Comparison of ENCODE assay signal across 10 cellular contexts in genomic region chr18:54607213-54607934, GRCh38. TPM values are rescaled to one million over a fixed set of nuclear protein-coding genes. Genes with fewer than 3 reads are reported as not detected.
DNase-seq lines count a peak whose midpoint lies in the region; ATAC-seq and TF ChIP-seq lines count a peak whose summit lies in the region.
"Had no signal": no experiment of that assay in that cellular context is flagged by ENCODE, and none has a peak within 500 bp of the region (broad histone marks: within the 10 kb centered on the region; RNA-seq: fewer than 3 reads in every experiment).

No MANE protein-coding gene starts in this region.

- WGBS in IMR-90 (ENCODE audit: extremely low coverage in 2 of 2, insufficient read length in 1 of 2), 2 experiments: 60% methylated on average over 1 of the region's 10 CpGs; no CpG with 5 or more reads in 1 of the 2 experiments

- BruUV-seq in A673 (replicated peaks; lab: Mats Ljungman, UMichigan): no TSS peak
- no TSS peak for BruUV-seq in IMR-90 (replicated peaks; lab: Mats Ljungman, UMichigan)

- H3K4me1 Mint-ChIP-seq in WTC11: peaks cover 75% of the 10 kb centered on the region

- peak overlapping the region; percentile 41 for H3K4me3 Mint-ChIP-seq in WTC11

- ATAC-seq in IMR-90 (ENCODE audit: low read depth) (no peak), WTC11 (peak; percentile 80), GM21381 (IDR thresholded peaks at IDR 0.05; ENCODE audit: unreplicated experiment) (no peak), HG03095 (IDR thresholded peaks at IDR 0.05; ENCODE audit: unreplicated experiment) (no peak)

- no peak overlapping the region for H3K18ac ChIP-seq in IMR-90 (ENCODE audit: low read depth, low read length)

- intact Hi-C loops in A673 (cut with micrococcal nuclease; ENCODE audit: unreplicated experiment) (no loop called here), IMR-90 (cut with micrococcal nuclease) (no loop called here), ascending aorta (cut with DNase I) (loop anchor here (10.0 kb wide), 1 partner anchor 53 kb away; no protein-coding TSS in a partner anchor)

- POLR2A ChIA-PET in A673 (lab: Charles Lee; ENCODE audit: low non-redundant PET): no interaction called here
- POLR2A ChIA-PET in IMR-90 (lab: Charles Lee; ENCODE audit: unreplicated experiment): no interaction called here
- POLR2A ChIA-PET in WTC11 (lab: Charles Lee): interaction anchor here (1.1 kb wide), 1 partner anchor 76 kb away, joined by 3 read pairs; no protein-coding TSS in a partner anchor

- H2BK120ac ChIP-seq in IMR-90 (ENCODE audit: low read depth, low read length): no peak overlapping the region

- CTCF ChIA-PET in A673 (lab: Charles Lee): no interaction called here
- CTCF ChIA-PET in IMR-90 (lab: Yijun Ruan, JAX): no interaction called here
- CTCF ChIA-PET in WTC11 (lab: Charles Lee): interaction anchor here (1.0 to 1.1 kb wide), 2 partner anchors 163 to 215 kb away, joined by 3 to 7 read pairs; no protein-coding TSS in a partner anchor

- H3K56ac ChIP-seq in IMR-90 (ENCODE audit: extremely low read depth, insufficient read depth, low read length): no peak overlapping the region

- H3K4me3 ChIP-seq in A673 (ENCODE audit: low read depth, low read length, poor library complexity, severe bottlenecking) (peak overlapping the region; percentile 34), IMR-90 (ENCODE audit: insufficient read depth, low read depth, low read length) (no peak overlapping the region), ascending aorta (no peak overlapping the region)
- H3K4me3 ChIP-seq: thoracic aorta had no signal

- dilution Hi-C loops in IMR-90 (cut with HindIII; ENCODE audit: low sequenced_read_pairs, unreplicated experiment): no loop called here

- no peak for TF ChIP-seq RAD21 in IMR-90 (IDR thresholded peaks at IDR 0.05; ENCODE audit: low read length)

- peak overlapping the region; percentile 99 for H3K27ac Mint-ChIP-seq in WTC11

- H3K9me3 ChIP-seq in A673 (ENCODE audit: low read depth, low read length, poor library complexity, severe bottlenecking) (no peaks in the 10 kb centered on the region), IMR-90 (ENCODE audit: control insufficient read depth, insufficient read depth, low read length) (no peaks in the 10 kb centered on the region), ascending aorta (no peaks in the 10 kb centered on the region)
- H3K9me3 ChIP-seq: thoracic aorta had no signal

- no peak overlapping the region for H2AK5ac ChIP-seq in IMR-90 (ENCODE audit: low read depth, low read length)

- no peak for TF ChIP-seq POLR2A in IMR-90 (IDR thresholded peaks at IDR 0.05; ENCODE audit: low read depth, low read length)

- no peaks in the 10 kb centered on the region for H4K20me1 ChIP-seq in IMR-90 (ENCODE audit: insufficient read depth, low read length)

- H3K9ac ChIP-seq in IMR-90 (ENCODE audit: low read depth, low read length): no peak overlapping the region

- no peak overlapping the region for H2BK20ac ChIP-seq in IMR-90 (ENCODE audit: low read depth, low read length)

- H3K4me1 ChIP-seq in A673 (ENCODE audit: insufficient read depth, low read length, poor library complexity, severe bottlenecking) (peaks cover 6% of the 10 kb centered on the region), IMR-90 (ENCODE audit: control insufficient read depth, insufficient read depth, low read length) (no peaks in the 10 kb centered on the region), ascending aorta (no peaks in the 10 kb centered on the region)

- no peak overlapping the region for H2AK9ac ChIP-seq in IMR-90 (replicated peaks; ENCODE audit: low read depth, low read length, poor library complexity)

- no peaks in the 10 kb centered on the region for H3K36me3 Mint-ChIP-seq in WTC11

- in situ Hi-C loops in IMR-90 (cut with MboI; ENCODE audit: low sequenced_read_pairs): no loop called here

- H3K9me3 Mint-ChIP-seq in WTC11: peaks cover 5% of the 10 kb centered on the region

- H3K4me2 ChIP-seq in IMR-90 (ENCODE audit: low read depth, low read length): no peak overlapping the region

- no peak overlapping the region for H2AFZ ChIP-seq in IMR-90 (replicated peaks; ENCODE audit: low read length, poor library complexity)

- TF ChIP-seq CTCF in A673 (conservative IDR thresholded peaks at IDR 0.05; ENCODE audit: low read depth, low read length) (no peak), IMR-90 (conservative IDR thresholded peaks at IDR 0.05; ENCODE audit: low read depth, low read length) (no peak), WTC11 (IDR thresholded peaks at IDR 0.05) (no peak), ascending aorta (IDR thresholded peaks at IDR 0.05) (no peak)

- no peak overlapping the region for H3K4ac ChIP-seq in IMR-90 (ENCODE audit: low read depth, low read length)

- H4K5ac ChIP-seq in IMR-90 (ENCODE audit: low read depth, low read length): no peak overlapping the region

- no peaks in the 10 kb centered on the region for H3K27me3 ChIP-seq in A673 (replicated peaks; ENCODE audit: insufficient read depth, low read depth, low read length, poor library complexity)
- H3K27me3 ChIP-seq in IMR-90 (ENCODE audit: control insufficient read depth, insufficient read depth, low read length): no peaks in the 10 kb centered on the region
- H3K27me3 ChIP-seq in ascending aorta: no peaks in the 10 kb centered on the region

- no peaks in the 10 kb centered on the region for H3K79me1 ChIP-seq in IMR-90 (ENCODE audit: low read depth in 1 of 2, low read length in 2 of 2)

- no peak overlapping the region for H4K8ac ChIP-seq in IMR-90 (ENCODE audit: low read depth in 2 of 2, low read length in 2 of 2)

- H3K14ac ChIP-seq in IMR-90 (replicated peaks; ENCODE audit: low read depth, low read length): no peak overlapping the region

- no peak overlapping the region for H2BK15ac ChIP-seq in IMR-90 (ENCODE audit: low read depth, low read length)

- H3K36me3 ChIP-seq in A673 (ENCODE audit: insufficient read depth, low read length, poor library complexity, severe bottlenecking) (no peaks in the 10 kb centered on the region), IMR-90 (ENCODE audit: control insufficient read depth, insufficient read depth, low read length) (no peaks in the 10 kb centered on the region), ascending aorta (no peaks in the 10 kb centered on the region)
- H3K36me3 ChIP-seq: thoracic aorta had no signal

- DNase-seq in A673 (ENCODE audit: low spot score): peak; percentile 10
- peak; percentile 1 for DNase-seq in IMR-90
- peak; percentile 19 for DNase-seq in WTC11 (ENCODE audit: low spot score)
- DNase-seq in kidney glomerular epithelial cell (lab: John Stamatoyannopoulos, UW): peak; percentile 79
- DNase-seq in CD1c-positive myeloid dendritic cell (ENCODE audit: extremely low spot score): no peak
- DNase-seq in ascending aorta (ENCODE audit: low spot score in 2 of 2): no peak

- no peak overlapping the region for H3K23ac ChIP-seq in IMR-90 (ENCODE audit: low read depth, low read length)

- no peak overlapping the region for H2BK5ac ChIP-seq in IMR-90 (ENCODE audit: low read depth, low read length, poor library complexity, severe bottlenecking)

- H3K27ac ChIP-seq in A673 (ENCODE audit: low read depth, low read length, poor library complexity, severe bottlenecking) (no peak overlapping the region), IMR-90 (ENCODE audit: insufficient read depth, low read length) (no peak overlapping the region), ascending aorta (no peak overlapping the region)
- H3K27ac ChIP-seq: thoracic aorta had no signal

- H4K91ac ChIP-seq in IMR-90 (ENCODE audit: insufficient read depth, low read depth, low read length): no peak overlapping the region

- H3K9me1 ChIP-seq in IMR-90 (ENCODE audit: insufficient read depth, low read length): no peaks in the 10 kb centered on the region

- H3K27me3 Mint-ChIP-seq in WTC11 (ENCODE audit: low read depth): no peaks in the 10 kb centered on the region

TF ChIP-seq in IMR-90, 13 proteins besides CTCF, POLR2A, EP300 and RAD21 (continues in another document):
- TF ChIP-seq FOS (IDR thresholded peaks at IDR 0.05; ENCODE audit: low read depth, low read length): no peak
- no peak for TF ChIP-seq RCOR1 (IDR thresholded peaks at IDR 0.05; ENCODE audit: insufficient replicate concordance, low read length)
- no peak for TF ChIP-seq MXI1 (IDR thresholded peaks at IDR 0.05; ENCODE audit: borderline replicate concordance, low read depth, low read length)
- no peak for TF ChIP-seq RFX5 (IDR thresholded peaks at IDR 0.05; ENCODE audit: low read depth, low read length)
- TF ChIP-seq BHLHE40 (IDR thresholded peaks at IDR 0.05; ENCODE audit: low read depth, low read length): no peak

TF ChIP-seq in WTC11, 78 proteins besides CTCF, POLR2A, EP300 and RAD21 (continues in another document):
- TF ChIP-seq FOXJ3 (CRISPR knock-in tag; IDR thresholded peaks at IDR 0.05; ENCODE audit: borderline replicate concordance) (no peak), MXD4 (CRISPR knock-in tag; IDR thresholded peaks at IDR 0.05; ENCODE audit: borderline replicate concordance) (no peak), ZBTB43 (CRISPR knock-in tag; IDR thresholded peaks at IDR 0.05) (0 out of 2 replicates have a peak, but pooled peaks have one; percentile 33), IRF1 (CRISPR knock-in tag; IDR thresholded peaks at IDR 0.05) (peak; percentile 79; the same call in 1 of the 2 replicates), SP1 (CRISPR knock-in tag; conservative IDR thresholded peaks at IDR 0.05) (0 out of 2 replicates have a peak, but pooled peaks have one; percentile 9), ETV6 (CRISPR knock-in tag; IDR thresholded peaks at IDR 0.05) (0 out of 2 replicates have a peak, but pooled peaks have one; percentile 59), PRRX2 (CRISPR knock-in tag; IDR thresholded peaks at IDR 0.05) (no peak)

RNA-seq across cellular contexts. Expression of gene DYNAP, which starts 16.3 kb away (rescaled TPM):
- total RNA-seq in A673 (2021) (not detected in 2 replicates), IMR-90 (2012; rRNA removed) (not detected in 2 replicates), WTC11 (2021) (0.46 to 0.94 TPM (median 0.50 TPM) in 3 replicates), ascending aorta (not detected)
- not detected in 2 replicates for polyA plus RNA-seq in IMR-90 (2012; rRNA removed)
- polyA plus RNA-seq in IMR-90 (2012; cell fraction: cytosol; rRNA removed): not detected in 2 replicates
- not detected in 2 replicates for polyA plus RNA-seq in IMR-90 (2012; cell fraction: nucleus; rRNA removed; ENCODE audit: low replicate concordance)
- total RNA-seq: mononuclear cell, thoracic aorta had no signal

Comparison
In these comparisons a context has a peak if more than half of its experiments do, and no peak if none do; other contexts are left out.
1. DNase-seq: peak in A673 (single experiment), IMR-90 (single experiment), WTC11 (single experiment) and kidney glomerular epithelial cell (single experiment); none in CD1c-positive myeloid dendritic cell (single experiment) and ascending aorta (0 of 2).